ENCODE assay signal across 25 cellular contexts in genomic region chr11:117468888-117469287, GRCh38.
DNase-seq lines count a peak whose midpoint lies in the region; ATAC-seq, FAIRE-seq and TF ChIP-seq lines count a peak whose summit lies in the region.
"Had no signal": no experiment of that assay in that cellular context is flagged by ENCODE, and none has a peak within 500 bp of the region (broad histone marks: within the 10 kb centered on the region; RNA-seq: fewer than 3 reads in every experiment).

No MANE protein-coding gene starts in this region.

- no peaks in the 10 kb centered on the region for H3K27me3 ChIP-seq in Loucy (ENCODE audit: insufficient read depth, low read length, poor library complexity, severe bottlenecking)
- H3K27me3 ChIP-seq in K562 (ENCODE audit: control insufficient read depth in 2 of 2, insufficient read depth in 2 of 2, low read length in 2 of 2) = peaks cover 17 to 71% of the 10 kb centered on the region in 2 experiments
- H3K27me3 ChIP-seq: ascending aorta, SJCRH30 had no signal

- intact Hi-C loops in K562 (cut with micrococcal nuclease) = loop anchor here (1.0 kb wide), 1 partner anchor 43 kb away; no protein-coding TSS in a partner anchor

- H3K9ac ChIP-seq in Loucy (ENCODE audit: low read depth, low read length, poor library complexity, severe bottlenecking) (no peak overlapping the region), K562 (ENCODE audit: insufficient read depth in 1 of 2, low read depth in 2 of 2, low read length in 2 of 2) (no peak overlapping the region)

- no peaks in the 10 kb centered on the region for H3K9me2 ChIP-seq in Loucy (replicated peaks; ENCODE audit: low read depth, low read length)

- TF ChIP-seq CTCF in Loucy (conservative IDR thresholded peaks at IDR 0.05; ENCODE audit: low read length) (0 out of 2 replicates have a peak, but pooled peaks have one; percentile 16), K562 (IDR thresholded peaks at IDR 0.05 in 2 of 3, conservative IDR thresholded peaks at IDR 0.05 in 1 of 3; ENCODE audit: insufficient read depth in 2 of 3, low read depth in 1 of 3, low read length in 3 of 3) (peak; percentile 41 to 44 (median 42); a peak in 4 of 6 replicates)

- H3K9me3 ChIP-seq in Loucy (ENCODE audit: insufficient read depth, low read depth, low read length) (no peaks in the 10 kb centered on the region), K562 (replicated peaks; ENCODE audit: control insufficient read depth, insufficient read depth, low read depth, low read length) (no peaks in the 10 kb centered on the region)
- H3K9me3 ChIP-seq: ascending aorta, HAP-1, mucosa of descending colon, SJCRH30, suprapubic skin had no signal

- H3K79me2 ChIP-seq in Loucy (ENCODE audit: insufficient read depth, low read length) (no peaks in the 10 kb centered on the region), K562 (ENCODE audit: control insufficient read depth, insufficient read depth, low read length) (no peaks in the 10 kb centered on the region)

- H3F3A ChIP-seq in Loucy (ENCODE audit: low read depth) = no peaks in the 10 kb centered on the region

- POLR2A ChIA-PET in K562 (lab: Yijun Ruan, JAX) = no interaction called here
- POLR2A ChIA-PET in activated CD4-positive, alpha-beta T cell treated with anti-CD3 and anti-CD28 coated beads, Interleukin-2, amount 10 ng/mL, durations not matched to agents 7 days and 5 days (lab: Charles Lee) = interaction anchor here (0.6 kb wide), 1 partner anchor 12 kb away, joined by 3 read pairs; no protein-coding TSS in a partner anchor

- H3K36me3 ChIP-seq in Loucy (ENCODE audit: insufficient read depth, low read length) (no peaks in the 10 kb centered on the region), K562 (ENCODE audit: control insufficient read depth, insufficient read depth, low read length) (no peaks in the 10 kb centered on the region)
- H3K36me3 ChIP-seq: ascending aorta, HAP-1, SJCRH30, suprapubic skin had no signal

- FAIRE-seq in K562 (lab: Jason Lieb, UNC) = no peak

- H3K9me1 ChIP-seq in K562 (ENCODE audit: control insufficient read depth, insufficient read depth, low read length) = no peaks in the 10 kb centered on the region

- no peak overlapping the region for H3K4me3 Mint-ChIP-seq in activated CD8-positive, alpha-beta memory T cell treated with anti-CD3 and anti-CD28 coated beads, Interleukin-2, amount 10 ng/mL, durations not matched to agents 7 days and 5 days
- no peak overlapping the region for H3K4me3 Mint-ChIP-seq in activated CD4-positive, alpha-beta T cell treated with anti-CD3 and anti-CD28 coated beads, Interleukin-2, amount 10 ng/mL, durations not matched to agents 7 days and 5 days
- H3K4me3 Mint-ChIP-seq: activated CD8-positive, alpha-beta T cell treated with anti-CD3 and anti-CD28 coated beads for 36 hours; activated T-cell treated with anti-CD3 and anti-CD28 coated beads, Interleukin-2, amount 50 U/mL, for 4 hours; CD4-positive, alpha-beta T cell; IgD-negative memory B cell; immature natural killer cell had no signal

- H3K4me1 ChIP-seq in Loucy (ENCODE audit: insufficient read depth, low read length, poor library complexity, severe bottlenecking) (no peaks in the 10 kb centered on the region), K562 (replicated peaks in 1 of 2; ENCODE audit: control insufficient read depth in 2 of 2, insufficient read depth in 2 of 2, low read length in 2 of 2) (no peaks in the 10 kb centered on the region)
- H3K4me1 ChIP-seq: ascending aorta, HAP-1, SJCRH30, suprapubic skin had no signal

- in situ Hi-C loops in K562 (cut with MboI) = no loop called here

- H4K20me1 ChIP-seq in Loucy (ENCODE audit: insufficient read depth, low read length, poor library complexity, severe bottlenecking) = no peaks in the 10 kb centered on the region
- 0 out of 2 replicates have a peak, but pooled peaks cover 5% of the 10 kb centered on the region for H4K20me1 ChIP-seq in K562 (replicated peaks; ENCODE audit: control insufficient read depth, insufficient read depth, low read length)

- ATAC-seq in activated CD8-positive, alpha-beta memory T cell treated with anti-CD3 and anti-CD28 coated beads, Interleukin-2, amount 10 ng/mL, durations not matched to agents 7 days and 5 days = peak; percentile 16
- ATAC-seq in K562 = peak; percentile 80
- ATAC-seq: activated CD8-positive, alpha-beta T cell treated with anti-CD3 and anti-CD28 coated beads for 36 hours; activated T-cell treated with anti-CD3 and anti-CD28 coated beads, Interleukin-2, amount 50 U/mL, for 4 hours; left ventricle myocardium superior; mucosa of descending colon had no signal

- H3K4me2 ChIP-seq in Loucy (ENCODE audit: low read depth, low read length, poor library complexity, severe bottlenecking) (no peak overlapping the region), K562 (ENCODE audit: insufficient read depth, low read length) (no peak overlapping the region)

- no peak for TF ChIP-seq EP300 in K562 (IDR thresholded peaks at IDR 0.05; ENCODE audit: low read length)

- peak in 1 of 2 experiments; percentile 43; a peak in 2 of 4 replicates for TF ChIP-seq RAD21 in K562 (CRISPR knock-in tag; conservative IDR thresholded peaks at IDR 0.05 in 1 of 2, IDR thresholded peaks at IDR 0.05 in 1 of 2)

- no peak overlapping the region for H3K27ac Mint-ChIP-seq in activated CD8-positive, alpha-beta memory T cell treated with anti-CD3 and anti-CD28 coated beads, Interleukin-2, amount 10 ng/mL, durations not matched to agents 7 days and 5 days
- H3K27ac Mint-ChIP-seq in activated CD4-positive, alpha-beta T cell treated with anti-CD3 and anti-CD28 coated beads, Interleukin-2, amount 10 ng/mL, durations not matched to agents 7 days and 5 days = no peak overlapping the region
- H3K27ac Mint-ChIP-seq: activated CD8-positive, alpha-beta T cell treated with anti-CD3 and anti-CD28 coated beads for 36 hours; CD4-positive, alpha-beta T cell; IgD-negative memory B cell; immature natural killer cell had no signal

- no peaks in the 10 kb centered on the region for H3K4me1 Mint-ChIP-seq in activated CD8-positive, alpha-beta memory T cell treated with anti-CD3 and anti-CD28 coated beads, Interleukin-2, amount 10 ng/mL, durations not matched to agents 7 days and 5 days
- no peaks in the 10 kb centered on the region for H3K4me1 Mint-ChIP-seq in activated CD4-positive, alpha-beta T cell treated with anti-CD3 and anti-CD28 coated beads, Interleukin-2, amount 10 ng/mL, durations not matched to agents 7 days and 5 days
- H3K4me1 Mint-ChIP-seq: IgD-negative memory B cell, immature natural killer cell had no signal

- no peak overlapping the region for H3K27ac ChIP-seq in K562 (ENCODE audit: extremely low read depth, low read depth, low read length)
- H3K27ac ChIP-seq: ascending aorta, SJCRH30, suprapubic skin, VCaP had no signal

- H3K9me3 Mint-ChIP-seq in activated CD8-positive, alpha-beta memory T cell treated with anti-CD3 and anti-CD28 coated beads, Interleukin-2, amount 10 ng/mL, durations not matched to agents 7 days and 5 days (ENCODE audit: low read depth) = no peaks in the 10 kb centered on the region
- no peaks in the 10 kb centered on the region for H3K9me3 Mint-ChIP-seq in activated CD4-positive, alpha-beta T cell treated with anti-CD3 and anti-CD28 coated beads, Interleukin-2, amount 10 ng/mL, durations not matched to agents 7 days and 5 days
- H3K9me3 Mint-ChIP-seq: activated CD8-positive, alpha-beta T cell treated with anti-CD3 and anti-CD28 coated beads for 36 hours; activated T-cell treated with anti-CD3 and anti-CD28 coated beads, Interleukin-2, amount 50 U/mL, for 4 hours; CD4-positive, alpha-beta T cell; immature natural killer cell had no signal

- H3K36me3 Mint-ChIP-seq in activated CD8-positive, alpha-beta memory T cell treated with anti-CD3 and anti-CD28 coated beads, Interleukin-2, amount 10 ng/mL, durations not matched to agents 7 days and 5 days = no peaks in the 10 kb centered on the region
- no peaks in the 10 kb centered on the region for H3K36me3 Mint-ChIP-seq in activated CD4-positive, alpha-beta T cell treated with anti-CD3 and anti-CD28 coated beads, Interleukin-2, amount 10 ng/mL, durations not matched to agents 7 days and 5 days (ENCODE audit: low read depth)
- H3K36me3 Mint-ChIP-seq: IgD-negative memory B cell, immature natural killer cell had no signal

- 5% methylated on average over 4 of the region's 4 CpGs for WGBS in K562 (ENCODE audit: insufficient coverage, low coverage, missing lambda C conversion rate)

- CTCF ChIA-PET in activated CD8-positive, alpha-beta memory T cell treated with anti-CD3 and anti-CD28 coated beads, Interleukin-2, amount 10 ng/mL, durations not matched to agents 7 days and 5 days (lab: Charles Lee) = no interaction called here
- CTCF ChIA-PET in K562 (lab: Yijun Ruan, JAX; ENCODE audit: low intra/inter-chr PET ratio) = no interaction called here
- CTCF ChIA-PET in activated CD4-positive, alpha-beta T cell treated with anti-CD3 and anti-CD28 coated beads, Interleukin-2, amount 10 ng/mL, durations not matched to agents 7 days and 5 days (lab: Charles Lee) = no interaction called here

- no peak overlapping the region for H3K4me3 ChIP-seq in Loucy (ENCODE audit: low read length, poor library complexity, severe bottlenecking)
- no peak overlapping the region for H3K4me3 ChIP-seq in K562
- H3K4me3 ChIP-seq: ascending aorta, HAP-1, mucosa of descending colon, SJCRH30, suprapubic skin had no signal

- no peak for DNase-seq in activated CD8-positive, alpha-beta memory T cell treated with anti-CD3 and anti-CD28 coated beads, Interleukin-2, amount 10 ng/mL, durations not matched to agents 7 days and 5 days
- no peak for DNase-seq in activated CD8-positive, alpha-beta memory T cell treated with anti-CD3 and anti-CD28 coated beads, Interleukin-2, amount 50 U/mL, for 4 hours
- DNase-seq in K562 (ENCODE audit: extremely low read depth in 1 of 4, low spot score in 3 of 4) (peak in 2 of 4 experiments; percentile 11 to 43), kidney glomerular epithelial cell (lab: John Stamatoyannopoulos, UW) (no peak), SHP77 treated with DMSO at 0.1 percent for 48 hours (lab: John Stamatoyannopoulos, UW) (no peak), NCI-H510A (lab: John Stamatoyannopoulos, UW) (no peak)
- no peak for DNase-seq in activated CD4-positive, alpha-beta T cell treated with anti-CD3 and anti-CD28 coated beads, Interleukin-2, amount 10 ng/mL, durations not matched to agents 7 days and 5 days
- DNase-seq: activated CD8-positive, alpha-beta T cell treated with anti-CD3 and anti-CD28 coated beads for 36 hours; activated naive CD4-positive, alpha-beta T cell treated with anti-CD3 and anti-CD28 coated beads, Interleukin-2, amount 50 U/mL, for 16 hours; activated T-cell treated with anti-CD3 and anti-CD28 coated beads, Interleukin-2, amount 50 U/mL, for 4 hours; CD4-positive, alpha-beta T cell; glutamatergic neuron; immature natural killer cell; left ventricle myocardium superior; mucosa of descending colon; NCI-H1694; NCI-H446 treated with DMSO at 0.1 percent for 48 hours; SJCRH30; stimulated activated CD4-positive, alpha-beta T cell treated with anti-CD3 and anti-CD28 coated beads, Interleukin-15, amount 100 ng/mL, for 24 hours had no signal

- H2AFZ ChIP-seq in Loucy (ENCODE audit: low read length) (no peak overlapping the region), K562 (ENCODE audit: low read depth, low read length) (no peak overlapping the region)

- BruUV-seq in K562 (replicated peaks; lab: Mats Ljungman, UMichigan) = no TSS peak

- TF ChIP-seq POLR2A in K562 (conservative IDR thresholded peaks at IDR 0.05) = no peak

- H3K27me3 Mint-ChIP-seq in activated CD8-positive, alpha-beta memory T cell treated with anti-CD3 and anti-CD28 coated beads, Interleukin-2, amount 10 ng/mL, durations not matched to agents 7 days and 5 days = peaks cover 5% of the 10 kb centered on the region
- H3K27me3 Mint-ChIP-seq in activated CD4-positive, alpha-beta T cell treated with anti-CD3 and anti-CD28 coated beads, Interleukin-2, amount 10 ng/mL, durations not matched to agents 7 days and 5 days = no peaks in the 10 kb centered on the region
- H3K27me3 Mint-ChIP-seq: activated CD8-positive, alpha-beta T cell treated with anti-CD3 and anti-CD28 coated beads for 36 hours; CD4-positive, alpha-beta T cell had no signal
